Comparison of ENCODE assay signal across 8 cellular contexts in genomic region chr6:15662246-15663056, GRCh38. TPM values are rescaled to one million over a fixed set of nuclear protein-coding genes. Genes with fewer than 3 reads are reported as not detected.
A peak's percentile ranks its signal among the peaks of the same experiment; 100 is the strongest.
DNase-seq lines count a peak whose midpoint lies in the region; ATAC-seq lines count a peak whose summit lies in the region.

TSS of gene DTNBP1 (minus strand) at chr6:15663028. CDS start at chr6:15662869, 159 bp downstream.

- H3K36me3 Mint-ChIP-seq in activated CD8-positive, alpha-beta T cell treated with anti-CD3 and anti-CD28 coated beads, Interleukin-2, amount 10 ng/mL, durations not matched to agents 7 days and 5 days (ENCODE audit: low read depth): peaks cover 14% of the 10 kb centered on the region

- WGBS in mesenchymal stem cell: 1% methylated on average over 93 of the region's 99 CpGs

- peak within 1 kb of the TSS in 1 of 2 experiments; percentile 95 for H3K23ac ChIP-seq in mesenchymal stem cell (ENCODE audit: low read length in 2 of 2)

- no peak within 1 kb of the TSS for H3K27ac ChIP-seq in mesenchymal stem cell (ENCODE audit: low read length, poor library complexity, severe bottlenecking)

- DNase-seq in AML-193 (lab: John Stamatoyannopoulos, UW) (peak; percentile 43 to 56), NCI-H510A treated with DMSO at 0.1 percent for 48 hours (lab: John Stamatoyannopoulos, UW) (peak; percentile 66), mesenchymal stem cell (peak; percentile 48)
- peak; percentile 82 for DNase-seq in activated CD8-positive, alpha-beta T cell treated with anti-CD3 and anti-CD28 coated beads, Interleukin-2, amount 10 ng/mL, durations not matched to agents 7 days and 5 days
- peak; percentile 68 for DNase-seq in effector CD4-positive, alpha-beta T cell
- DNase-seq in stimulated activated CD8-positive, alpha-beta memory T cell treated with anti-CD3 and anti-CD28 coated beads, Interleukin-12 subunit alpha, Interleukin-12 subunit beta, amount 100 ng/mL, for 4 hours (ENCODE audit: low read depth): peak; percentile 81

- peak within 1 kb of the TSS; percentile 90 to 97 for H3K4me3 ChIP-seq in mesenchymal stem cell (ENCODE audit: insufficient read depth in 1 of 2, low read depth in 1 of 2, low read length in 2 of 2)

- H3K4me3 Mint-ChIP-seq in activated CD8-positive, alpha-beta T cell treated with anti-CD3 and anti-CD28 coated beads, Interleukin-2, amount 10 ng/mL, durations not matched to agents 7 days and 5 days: peak within 1 kb of the TSS; percentile 80

- CTCF ChIA-PET in activated CD8-positive, alpha-beta T cell treated with anti-CD3 and anti-CD28 coated beads, Interleukin-2, amount 10 ng/mL, durations not matched to agents 7 days and 5 days (lab: Charles Lee): interaction anchor here (1.0 to 1.8 kb wide), 2 partner anchors 11 to 521 kb away, joined by 3 to 5 read pairs; no protein-coding TSS in a partner anchor

- H3K14ac ChIP-seq in mesenchymal stem cell (ENCODE audit: low read length in 2 of 2): peak within 1 kb of the TSS; percentile 74 to 100

- peak; percentile 69 for ATAC-seq in GM18907 (IDR thresholded peaks at IDR 0.05; ENCODE audit: unreplicated experiment)
- peak; percentile 67 for ATAC-seq in HG03108 (IDR thresholded peaks at IDR 0.05; ENCODE audit: unreplicated experiment)
- peak; percentile 82 for ATAC-seq in activated CD8-positive, alpha-beta T cell treated with anti-CD3 and anti-CD28 coated beads, Interleukin-2, amount 10 ng/mL, durations not matched to agents 7 days and 5 days

- H3K27me3 Mint-ChIP-seq in activated CD8-positive, alpha-beta T cell treated with anti-CD3 and anti-CD28 coated beads, Interleukin-2, amount 10 ng/mL, durations not matched to agents 7 days and 5 days (ENCODE audit: low read depth): peaks cover 14% of the 10 kb centered on the region

- peak within 1 kb of the TSS; percentile 64 to 95 for H3K4ac ChIP-seq in mesenchymal stem cell (ENCODE audit: low read depth in 1 of 2, low read length in 2 of 2)

- peak within 1 kb of the TSS; percentile 73 for H2BK120ac ChIP-seq in mesenchymal stem cell (ENCODE audit: low read depth, low read length)

- peak within 1 kb of the TSS; percentile 87 for H4K8ac ChIP-seq in mesenchymal stem cell (ENCODE audit: low read length)

- H3K36me3 ChIP-seq in mesenchymal stem cell (ENCODE audit: control insufficient read depth in 1 of 2, insufficient read depth in 2 of 2, low read depth in 1 of 2, low read length in 2 of 2): peaks cover 3 to 7% of the 10 kb centered on the region in 2 experiments

- no peaks in the 10 kb centered on the region for H3K9me3 ChIP-seq in mesenchymal stem cell (ENCODE audit: control insufficient read depth, low read length)

- H3K9me3 Mint-ChIP-seq in activated CD8-positive, alpha-beta T cell treated with anti-CD3 and anti-CD28 coated beads, Interleukin-2, amount 10 ng/mL, durations not matched to agents 7 days and 5 days (ENCODE audit: insufficient read depth): no peaks in the 10 kb centered on the region

- peaks cover 25% of the 10 kb centered on the region for H3K79me1 ChIP-seq in mesenchymal stem cell (replicated peaks; ENCODE audit: low read length, poor library complexity, severe bottlenecking)

- H3K18ac ChIP-seq in mesenchymal stem cell (ENCODE audit: low read depth in 1 of 2, low read length in 2 of 2): peak within 1 kb of the TSS; percentile 94 to 100

- H3K27ac Mint-ChIP-seq in activated CD8-positive, alpha-beta T cell treated with anti-CD3 and anti-CD28 coated beads, Interleukin-2, amount 10 ng/mL, durations not matched to agents 7 days and 5 days: peak within 1 kb of the TSS; percentile 78

- peak within 1 kb of the TSS; percentile 48 for H2BK15ac ChIP-seq in mesenchymal stem cell (ENCODE audit: low read depth, poor library complexity, severe bottlenecking)

- peak within 1 kb of the TSS; percentile 95 for H4K91ac ChIP-seq in mesenchymal stem cell (ENCODE audit: low read length)

- peak within 1 kb of the TSS; percentile 97 for H2AFZ ChIP-seq in mesenchymal stem cell (ENCODE audit: low read depth, low read length)

- peak within 1 kb of the TSS in 1 of 2 experiments; percentile 82 for H2BK12ac ChIP-seq in mesenchymal stem cell (ENCODE audit: low read length in 2 of 2)

- H2AK5ac ChIP-seq in mesenchymal stem cell (ENCODE audit: low read length, severe bottlenecking): peak within 1 kb of the TSS; percentile 31

- H3K4me1 ChIP-seq in mesenchymal stem cell (ENCODE audit: control insufficient read depth, insufficient read depth, low read depth, low read length): peaks cover 6% of the 10 kb centered on the region

- H3K4me1 Mint-ChIP-seq in activated CD8-positive, alpha-beta T cell treated with anti-CD3 and anti-CD28 coated beads, Interleukin-2, amount 10 ng/mL, durations not matched to agents 7 days and 5 days (ENCODE audit: low read depth): peaks cover 24% of the 10 kb centered on the region

- peak within 1 kb of the TSS; percentile 38 for H2BK5ac ChIP-seq in mesenchymal stem cell (ENCODE audit: low read depth, low read length, poor library complexity, severe bottlenecking)

- H3K4me2 ChIP-seq in mesenchymal stem cell (ENCODE audit: low read length, poor library complexity, severe bottlenecking): peak within 1 kb of the TSS; percentile 97

- peaks cover 0 to 3% of the 10 kb centered on the region in 2 experiments for H3K27me3 ChIP-seq in mesenchymal stem cell (ENCODE audit: control insufficient read depth in 1 of 2, insufficient read depth in 1 of 2, low read length in 2 of 2)

- POLR2A ChIA-PET in activated CD8-positive, alpha-beta T cell treated with anti-CD3 and anti-CD28 coated beads, Interleukin-2, amount 10 ng/mL, durations not matched to agents 7 days and 5 days (lab: Charles Lee): interaction anchor here (0.5 to 1.9 kb wide), 6 partner anchors 10 to 574 kb away, joined by 3 to 9 read pairs (median 3); partner anchors contain the start of gene MYLIP

- peak within 1 kb of the TSS; percentile 84 for H3K9ac ChIP-seq in mesenchymal stem cell (ENCODE audit: low read length)

RNA-seq across cellular contexts. Expression of gene DTNBP1, which starts in this region (rescaled TPM):
- 10 to 100 TPM; 17.7 to 19.0 TPM for total RNA-seq in activated CD8-positive, alpha-beta T cell treated with anti-CD3 and anti-CD28 coated beads, Interleukin-2, amount 10 ng/mL, durations not matched to agents 7 days and 5 days
- polyA plus RNA-seq in mesenchymal stem cell (2013, experiment 1 of 2): 24.9 TPM
- polyA plus RNA-seq in mesenchymal stem cell (2013, experiment 2 of 2): 26.0 TPM
